ENCODE assay signal across 1 cellular context in genomic region chr11:47589504-47590025, GRCh38.
TF ChIP-seq lines count a peak whose summit lies in the region.

No MANE protein-coding gene starts in this region.

TF ChIP-seq in H1, 55 proteins besides CTCF, POLR2A, EP300 and RAD21:
- TF ChIP-seq CBX5 (IDR thresholded peaks at IDR 0.05; ENCODE audit: low read depth, low read length) (no peak), SIX5 (IDR thresholded peaks at IDR 0.05; ENCODE audit: low read depth, low read length) (no peak), TAF1 (IDR thresholded peaks at IDR 0.05; ENCODE audit: low read depth, low read length) (no peak), CREB1 (IDR thresholded peaks at IDR 0.05) (no peak), HDAC6 (IDR thresholded peaks at IDR 0.05; ENCODE audit: low read depth, low read length) (no peak), TAF7 (optimal IDR thresholded peaks at IDR 0.05; ENCODE audit: borderline replicate concordance, low read depth, low read length) (no peak), RNF2 (IDR thresholded peaks at IDR 0.05; ENCODE audit: borderline replicate concordance, low read depth, low read length, missing control alignments, poor library complexity, severe bottlenecking) (no peak), ATF2 (IDR thresholded peaks at IDR 0.05; ENCODE audit: low read length) (no peak), USF2 (IDR thresholded peaks at IDR 0.05; ENCODE audit: low read length) (no peak), CHD1 (IDR thresholded peaks at IDR 0.05; ENCODE audit: low read depth, low read length) (no peak)
